Comparison of ENCODE assay signal across 18 cellular contexts in the genomic region with DNA sequence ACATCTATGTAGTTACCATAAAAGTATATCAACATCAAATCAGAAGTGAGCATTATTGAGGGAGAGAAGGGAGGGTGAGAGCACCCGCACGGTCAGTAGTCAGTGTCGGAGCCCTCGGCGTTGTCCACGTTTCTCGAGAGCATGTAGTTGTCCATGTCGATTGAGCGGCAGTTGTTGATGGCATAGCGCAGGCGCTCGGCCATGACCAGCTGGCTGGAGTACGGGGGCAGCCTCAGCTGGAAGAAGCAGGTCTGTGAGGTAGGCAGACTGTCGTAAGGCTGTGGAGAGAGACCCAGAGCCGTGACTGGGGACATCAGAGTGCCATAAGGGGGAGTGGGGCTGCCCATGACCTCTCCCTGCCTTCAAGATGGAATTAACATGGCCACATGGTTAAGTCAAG. TPM values are rescaled to one million over a fixed set of nuclear protein-coding genes. Genes with fewer than 3 reads are reported as not detected.
"Had no signal": no experiment of that assay in that cellular context is flagged by ENCODE, and none has a peak within 500 bp of the region (broad histone marks: within the 10 kb centered on the region; RNA-seq: fewer than 3 reads in every experiment).

No MANE protein-coding gene starts in this region.

- H3K9me3 ChIP-seq: body of pancreas, transverse colon had no signal

- DNase-seq: activated CD4-positive, alpha-beta T cell treated with anti-CD3 and anti-CD28 coated beads, Interleukin-2, amount 10 ng/mL, durations not matched to agents 24 days and 14 days; activated CD8-positive, alpha-beta memory T cell treated with anti-CD3 and anti-CD28 coated beads for 24 hours; activated effector memory CD4-positive, alpha-beta T cell treated with Interleukin-2 at 50 U/mL for 16 hours; body of pancreas; central memory CD4-positive, alpha-beta T cell; effector memory CD8-positive, alpha-beta T cell; foreskin melanocyte; head of caudate nucleus; immature natural killer cell; stimulated activated CD4-positive, alpha-beta T cell treated with anti-CD3 and anti-CD28 coated beads, Interleukin-12 subunit alpha, Interleukin-12 subunit beta, amount 100 ng/mL, for 4 hours; stimulated activated CD4-positive, alpha-beta T cell treated with anti-CD3 and anti-CD28 coated beads, Interleukin-2, amount 100 ng/mL, for 24 hours; T-helper 2 cell; transverse colon had no signal

- H3K4me3 Mint-ChIP-seq: activated CD4-positive, alpha-beta T cell treated with anti-CD3 and anti-CD28 coated beads, Interleukin-2, amount 10 ng/mL, durations not matched to agents 24 days and 14 days; activated naive CD4-positive, alpha-beta T cell treated with anti-CD3 and anti-CD28 coated beads, Interleukin-2, amount 50 U/mL, for 24 hours; effector memory CD8-positive, alpha-beta T cell; immature natural killer cell; neural crest cell; stimulated activated effector memory CD8-positive, alpha-beta T cell treated with anti-CD3 and anti-CD28 coated beads, Interleukin-12 subunit alpha, Interleukin-12 subunit beta, amount 100 ng/mL, for 72 hours; WTC11 had no signal

- H3K27ac ChIP-seq: body of pancreas, epithelial cell of prostate had no signal

- H3K27ac Mint-ChIP-seq: effector memory CD8-positive, alpha-beta T cell; stimulated activated effector memory CD8-positive, alpha-beta T cell treated with anti-CD3 and anti-CD28 coated beads, Interleukin-12 subunit alpha, Interleukin-12 subunit beta, amount 100 ng/mL, for 72 hours; WTC11 had no signal

- H3K9me3 Mint-ChIP-seq: activated CD4-positive, alpha-beta T cell treated with anti-CD3 and anti-CD28 coated beads, Interleukin-2, amount 10 ng/mL, durations not matched to agents 24 days and 14 days; activated naive CD4-positive, alpha-beta T cell treated with anti-CD3 and anti-CD28 coated beads, Interleukin-2, amount 50 U/mL, for 24 hours; effector memory CD8-positive, alpha-beta T cell; immature natural killer cell; neural crest cell; stimulated activated effector memory CD8-positive, alpha-beta T cell treated with anti-CD3 and anti-CD28 coated beads, Interleukin-12 subunit alpha, Interleukin-12 subunit beta, amount 100 ng/mL, for 72 hours; WTC11 had no signal

- H3K27me3 Mint-ChIP-seq: activated CD4-positive, alpha-beta T cell treated with anti-CD3 and anti-CD28 coated beads, Interleukin-2, amount 10 ng/mL, durations not matched to agents 24 days and 14 days; activated naive CD4-positive, alpha-beta T cell treated with anti-CD3 and anti-CD28 coated beads, Interleukin-2, amount 50 U/mL, for 24 hours; effector memory CD8-positive, alpha-beta T cell had no signal

- H3K4me3 ChIP-seq: body of pancreas, transverse colon had no signal

- ATAC-seq: body of pancreas; effector memory CD8-positive, alpha-beta T cell; stimulated activated effector memory CD8-positive, alpha-beta T cell treated with anti-CD3 and anti-CD28 coated beads, Interleukin-12 subunit alpha, Interleukin-12 subunit beta, amount 100 ng/mL, for 72 hours; WTC11 had no signal

- H3K27me3 ChIP-seq: body of pancreas, transverse colon had no signal

RNA-seq across cellular contexts. Expression of gene FBXL22, which starts 11.8 kb away (rescaled TPM):
- total RNA-seq: body of pancreas had no signal
